In the genomic region with DNA sequence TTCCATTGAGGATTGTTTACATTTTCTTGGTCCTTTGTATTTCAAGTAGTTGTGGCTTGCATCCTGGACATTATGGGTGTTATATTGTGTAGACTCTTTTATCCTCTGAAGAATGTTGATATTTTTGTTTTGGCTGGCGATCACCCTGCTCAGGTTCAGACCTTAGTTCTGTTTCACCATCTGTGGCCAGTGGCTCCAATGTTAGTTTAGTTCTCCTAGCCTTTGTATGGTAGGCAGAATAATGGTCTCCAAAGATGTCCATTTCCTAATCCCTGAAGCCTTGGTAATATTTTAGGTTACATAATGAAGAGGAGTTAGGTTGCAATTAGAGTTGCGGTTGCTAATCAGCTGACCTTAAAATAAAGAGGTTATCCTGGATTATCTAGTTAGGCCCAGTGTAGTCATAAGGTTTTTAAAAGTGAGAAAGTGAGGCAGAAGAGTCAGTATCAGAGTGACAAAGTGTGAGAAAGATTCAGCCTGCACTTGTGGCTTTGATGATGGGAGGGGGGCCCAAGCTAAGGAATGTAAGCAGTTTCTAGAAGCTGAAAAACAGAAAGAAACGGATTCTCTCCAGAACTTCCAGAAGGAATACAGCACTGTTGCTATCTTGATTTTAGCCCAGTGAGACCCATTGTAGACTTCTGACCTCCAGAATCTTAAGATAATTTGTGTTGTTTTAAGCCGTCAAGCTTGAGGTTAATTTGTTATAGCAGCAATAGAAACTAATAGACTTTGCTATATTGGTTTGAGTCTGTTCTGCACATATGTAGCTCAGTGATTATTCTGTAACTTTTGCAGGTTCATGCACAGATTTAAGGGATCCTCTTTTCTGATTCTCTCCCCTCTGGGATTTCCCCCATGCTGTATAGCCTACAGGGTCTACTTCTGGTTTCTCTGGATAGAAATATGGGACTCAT, we compare ENCODE assay signal across 7 cellular contexts. TPM values are rescaled to one million over a fixed set of nuclear protein-coding genes. Genes with fewer than 3 reads are reported as not detected.
DNase-seq lines count a peak whose midpoint lies in the region; ATAC-seq lines count a peak whose summit lies in the region.

No MANE protein-coding gene starts in this region.

- ATAC-seq in GM18517 (IDR thresholded peaks at IDR 0.05; ENCODE audit: unreplicated experiment) (peak; percentile 41), GM21515 (IDR thresholded peaks at IDR 0.05; ENCODE audit: unreplicated experiment) (peak; percentile 42), HG03571 (IDR thresholded peaks at IDR 0.05; ENCODE audit: unreplicated experiment) (peak; percentile 31), memory B cell (ENCODE audit: low read depth) (peak; percentile 46)

- DNase-seq in memory B cell (ENCODE audit: low spot score in 2 of 2) (no peak), kidney tubule cell (ENCODE audit: low spot score) (no peak), epidermal melanocyte (ENCODE audit: insufficient read length, low spot score) (no peak), HT-29 (ENCODE audit: low spot score) (no peak)

- H3K9me3 Mint-ChIP-seq in memory B cell, result peaks cover 3% of the 10 kb centered on the region

- peak overlapping the region; percentile 68 for H3K4me3 Mint-ChIP-seq in memory B cell

- peaks cover 46% of the 10 kb centered on the region for H3K4me1 Mint-ChIP-seq in memory B cell

- H3K27me3 Mint-ChIP-seq in memory B cell, result no peaks in the 10 kb centered on the region

- H3K36me3 Mint-ChIP-seq in memory B cell, result peaks cover 10% of the 10 kb centered on the region

- peak overlapping the region; percentile 96 for H3K27ac Mint-ChIP-seq in memory B cell

RNA-seq across cellular contexts. Expression of gene LNPEP, which starts 21.5 kb away (rescaled TPM):
- total RNA-seq in HT-29 (2014; rRNA removed; shearing (Covaris generic)), result 6.1 and 7.8 TPM in 2 replicates
